In the genomic region with DNA sequence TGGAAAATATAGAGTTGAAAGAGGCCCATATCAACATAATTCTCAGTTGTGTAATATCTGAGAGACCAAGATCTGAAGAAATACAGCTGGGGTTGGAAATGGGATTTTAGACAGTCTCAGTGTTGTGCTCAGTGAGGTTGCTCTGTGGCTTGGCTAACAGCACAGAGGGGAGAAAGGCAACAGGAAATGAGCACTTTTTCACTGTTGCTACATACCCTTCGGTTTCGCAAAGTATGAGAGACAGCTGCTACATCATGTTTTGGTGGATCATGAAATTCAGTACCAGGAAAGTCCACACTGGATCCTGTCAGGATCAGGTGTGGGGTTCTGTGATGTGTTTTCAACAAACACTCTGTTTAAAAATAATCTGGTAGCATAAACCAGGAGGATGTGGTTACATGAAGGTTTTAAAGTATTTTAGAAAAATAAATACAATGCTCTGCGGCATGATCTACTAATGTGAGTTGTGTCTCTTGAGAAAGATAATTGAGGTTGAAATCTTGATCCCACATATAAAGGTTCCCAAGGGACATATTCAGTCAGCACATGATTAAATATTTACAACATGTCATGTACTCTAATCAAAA, we compare ENCODE assay signal across 8 cellular contexts. TPM values are rescaled to one million over a fixed set of nuclear protein-coding genes. Genes with fewer than 3 reads are reported as not detected.
DNase-seq lines count a peak whose midpoint lies in the region; ATAC-seq lines count a peak whose summit lies in the region.

No MANE protein-coding gene starts in this region.

- H3K9me3 Mint-ChIP-seq in activated CD4-positive, alpha-beta T cell treated with anti-CD3 and anti-CD28 coated beads, Interleukin-2, amount 10 ng/mL, durations not matched to agents 24 days and 14 days: no peaks in the 10 kb centered on the region

- peak; percentile 77 for DNase-seq in activated CD4-positive, alpha-beta T cell treated with anti-CD3 and anti-CD28 coated beads, Interleukin-2, amount 10 ng/mL, durations not matched to agents 24 days and 14 days
- no peak for DNase-seq in activated CD4-positive, alpha-beta T cell treated with anti-CD3 and anti-CD28 coated beads, Interleukin-2, amount 50 U/mL, for 1 hour
- DNase-seq in NOMO-1 treated with DMSO at 0.1 percent for 48 hours (lab: John Stamatoyannopoulos, UW; ENCODE audit: unreplicated experiment) (peak; percentile 94), left cardiac atrium (no peak), HAP-1 (ENCODE audit: low spot score in 2 of 2) (no peak), H7 (no peak), NCI-H2196 treated with DMSO at 0.1 percent for 48 hours (lab: John Stamatoyannopoulos, UW; ENCODE audit: unreplicated experiment) (no peak)

- H3K36me3 Mint-ChIP-seq in activated CD4-positive, alpha-beta T cell treated with anti-CD3 and anti-CD28 coated beads, Interleukin-2, amount 10 ng/mL, durations not matched to agents 24 days and 14 days (ENCODE audit: low read depth): no peaks in the 10 kb centered on the region

- H3K27ac Mint-ChIP-seq in activated CD4-positive, alpha-beta T cell treated with anti-CD3 and anti-CD28 coated beads, Interleukin-2, amount 10 ng/mL, durations not matched to agents 24 days and 14 days: peak overlapping the region; percentile 10

- no peak overlapping the region for H3K4me3 ChIP-seq in HAP-1
- no peak overlapping the region for H3K4me3 ChIP-seq in H7 (ENCODE audit: insufficient read depth, low read depth, low read length)

- H3K4me1 Mint-ChIP-seq in activated CD4-positive, alpha-beta T cell treated with anti-CD3 and anti-CD28 coated beads, Interleukin-2, amount 10 ng/mL, durations not matched to agents 24 days and 14 days: peaks cover 23% of the 10 kb centered on the region

- no peak overlapping the region for H3K4me3 Mint-ChIP-seq in activated CD4-positive, alpha-beta T cell treated with anti-CD3 and anti-CD28 coated beads, Interleukin-2, amount 10 ng/mL, durations not matched to agents 24 days and 14 days

- H3K9me3 ChIP-seq in HAP-1: no peaks in the 10 kb centered on the region

- H3K36me3 ChIP-seq in HAP-1 (replicated peaks) (no peaks in the 10 kb centered on the region), H7 (replicated peaks; ENCODE audit: control insufficient read depth, insufficient read depth, low read length) (no peaks in the 10 kb centered on the region)

- no peaks in the 10 kb centered on the region for H3K4me1 ChIP-seq in HAP-1

- ATAC-seq in HG02798 (IDR thresholded peaks at IDR 0.05; ENCODE audit: poor library complexity, unreplicated experiment) (peak; percentile 51), left cardiac atrium (peak; percentile 90 to 95)

- no peaks in the 10 kb centered on the region for H3K27me3 ChIP-seq in HAP-1 (ENCODE audit: low read depth)
- H3K27me3 ChIP-seq in H7 (ENCODE audit: control insufficient read depth, insufficient read depth, low read length): peaks cover 8% of the 10 kb centered on the region

- H3K27me3 Mint-ChIP-seq in activated CD4-positive, alpha-beta T cell treated with anti-CD3 and anti-CD28 coated beads, Interleukin-2, amount 10 ng/mL, durations not matched to agents 24 days and 14 days: peaks cover 21% of the 10 kb centered on the region

- intact Hi-C loops in activated CD4-positive, alpha-beta T cell treated with anti-CD3 and anti-CD28 coated beads, Interleukin-2, amount 10 ng/mL, durations not matched to agents 24 days and 14 days (cut with micrococcal nuclease): loop anchor here (5.0 to 10.0 kb wide), 2 partner anchors 176 to 336 kb away; partner anchors contain the start of gene CDC14A
- intact Hi-C loops in left cardiac atrium (cut with DNase I): no loop called here

- in situ Hi-C loops in HAP-1 (cut with MboI; ENCODE audit: low sequenced_read_pairs): no loop called here

RNA-seq across cellular contexts. Expression of gene GPR88, which starts 6.9 kb away (rescaled TPM):
- total RNA-seq in activated CD4-positive, alpha-beta T cell treated with anti-CD3 and anti-CD28 coated beads, Interleukin-2, amount 10 ng/mL, durations not matched to agents 24 days and 14 days: not detected in 2 replicates
- under 1 TPM; 0.09 to 0.10 TPM for total RNA-seq in left cardiac atrium
- total RNA-seq in H7 (2014; rRNA removed; shearing (Covaris generic)): not detected in 2 replicates

Comparison
In these comparisons a context has a peak if more than half of its experiments do, and no peak if none do; other contexts are left out.
1. DNase-seq: peak in activated CD4-positive, alpha-beta T cell treated with anti-CD3 and anti-CD28 coated beads, Interleukin-2, amount 10 ng/mL, durations not matched to agents 24 days and 14 days (single experiment) and NOMO-1 treated with DMSO at 0.1 percent for 48 hours (single experiment); none in activated CD4-positive, alpha-beta T cell treated with anti-CD3 and anti-CD28 coated beads, Interleukin-2, amount 50 U/mL, for 1 hour (single experiment), left cardiac atrium (single experiment), HAP-1 (0 of 2), H7 (single experiment) and NCI-H2196 treated with DMSO at 0.1 percent for 48 hours (single experiment).